In the genomic region with DNA sequence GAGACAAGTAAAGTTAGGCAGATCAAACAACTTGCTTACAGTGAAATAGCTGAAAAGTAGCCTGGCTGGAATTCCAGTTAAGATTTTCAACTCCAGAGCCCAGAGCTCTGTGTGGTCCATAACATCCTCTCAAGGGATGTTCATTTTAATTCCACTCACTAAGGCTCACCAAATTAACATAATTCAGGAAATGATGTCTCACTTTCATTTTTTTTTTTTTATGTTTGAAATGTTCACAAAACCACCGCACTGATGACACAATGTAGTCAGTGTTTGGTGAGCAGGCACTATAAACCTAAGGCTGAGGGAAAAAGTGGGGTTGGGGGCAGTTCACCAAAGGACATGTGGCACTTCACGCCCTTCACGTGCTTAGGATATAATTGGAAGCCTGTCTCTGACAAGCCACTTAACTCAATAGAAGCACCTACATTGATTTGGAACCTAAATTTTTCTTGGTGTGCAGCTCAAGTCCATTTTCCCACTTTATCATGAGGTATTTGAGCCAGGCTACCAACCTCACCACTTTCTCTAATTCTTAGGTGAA, we compare ENCODE assay signal across 18 cellular contexts.
DNase-seq lines count a peak whose midpoint lies in the region; ATAC-seq and TF ChIP-seq lines count a peak whose summit lies in the region.
"Had no signal": no experiment of that assay in that cellular context is flagged by ENCODE, and none has a peak within 500 bp of the region (broad histone marks: within the 10 kb centered on the region; RNA-seq: fewer than 3 reads in every experiment).

No MANE protein-coding gene starts in this region.

- H3K36me3 Mint-ChIP-seq in stimulated activated memory B cell treated with anti-CD40 and anti-IgM and Interleukin-4, amounts not matched to agents 10 μg/mL and 1 μg/mL and 100 μg/mL, for 72 hours = no peaks in the 10 kb centered on the region
- H3K36me3 Mint-ChIP-seq in T-helper 2 cell treated with Interferon-gamma antibody and Interleukin-4, amounts not matched to agents 5 μg/mL and 100 μg/mL, for 36 hours (ENCODE audit: low read depth) = no peaks in the 10 kb centered on the region
- H3K36me3 Mint-ChIP-seq: stimulated activated effector memory CD8-positive, alpha-beta T cell treated with anti-CD3 and anti-CD28 coated beads, Interleukin-12 subunit alpha, Interleukin-12 subunit beta, amount 100 ng/mL, for 72 hours had no signal

- H3K9me3 Mint-ChIP-seq in stimulated activated memory B cell treated with anti-CD40 and anti-IgM and Interleukin-4, amounts not matched to agents 10 μg/mL and 1 μg/mL and 100 μg/mL, for 72 hours = peaks cover 5% of the 10 kb centered on the region
- H3K9me3 Mint-ChIP-seq in T-helper 2 cell treated with Interferon-gamma antibody and Interleukin-4, amounts not matched to agents 5 μg/mL and 100 μg/mL, for 36 hours = no peaks in the 10 kb centered on the region
- H3K9me3 Mint-ChIP-seq: stimulated activated effector memory CD8-positive, alpha-beta T cell treated with anti-CD3 and anti-CD28 coated beads, Interleukin-12 subunit alpha, Interleukin-12 subunit beta, amount 100 ng/mL, for 72 hours had no signal

- no peaks in the 10 kb centered on the region for H3K27me3 Mint-ChIP-seq in stimulated activated memory B cell treated with anti-CD40 and anti-IgM and Interleukin-4, amounts not matched to agents 10 μg/mL and 1 μg/mL and 100 μg/mL, for 72 hours
- H3K27me3 Mint-ChIP-seq in T-helper 2 cell treated with Interferon-gamma antibody and Interleukin-4, amounts not matched to agents 5 μg/mL and 100 μg/mL, for 36 hours (ENCODE audit: low read depth) = peaks cover 20% of the 10 kb centered on the region

- no peaks in the 10 kb centered on the region for H3K4me1 Mint-ChIP-seq in stimulated activated memory B cell treated with anti-CD40 and anti-IgM and Interleukin-4, amounts not matched to agents 10 μg/mL and 1 μg/mL and 100 μg/mL, for 72 hours
- H3K4me1 Mint-ChIP-seq in T-helper 2 cell treated with Interferon-gamma antibody and Interleukin-4, amounts not matched to agents 5 μg/mL and 100 μg/mL, for 36 hours (ENCODE audit: low read depth) = no peaks in the 10 kb centered on the region
- H3K4me1 Mint-ChIP-seq: stimulated activated effector memory CD8-positive, alpha-beta T cell treated with anti-CD3 and anti-CD28 coated beads, Interleukin-12 subunit alpha, Interleukin-12 subunit beta, amount 100 ng/mL, for 72 hours had no signal

- peaks cover 51% of the 10 kb centered on the region for H3K4me1 ChIP-seq in foreskin keratinocyte
- H3K4me1 ChIP-seq: right atrium auricular region had no signal

- peak overlapping the region; percentile 56 for H3K27ac ChIP-seq in foreskin keratinocyte
- H3K27ac ChIP-seq: left lung, right atrium auricular region had no signal

- DNase-seq in HT1080 (ENCODE audit: low read depth) = peak; percentile 91
- DNase-seq in foreskin keratinocyte = peak in 1 of 2 donors; percentile 53
- peak; percentile 40 for DNase-seq in stromal cell of bone marrow (ENCODE audit: low read depth)
- no peak for DNase-seq in T-helper 2 cell treated with Interferon-gamma antibody and Interleukin-4, amounts not matched to agents 5 μg/mL and 100 μg/mL, for 36 hours (ENCODE audit: low spot score)
- DNase-seq: activated CD4-positive, alpha-beta T cell treated with anti-CD3 and anti-CD28 coated beads for 48 hours; AML-193; DND-41; left lung; MG63; NCI-H1694 treated with DMSO at 0.1 percent for 48 hours; NCI-H345; occipital lobe; SW 1271 had no signal

- H3K27ac Mint-ChIP-seq in stimulated activated memory B cell treated with anti-CD40 and anti-IgM and Interleukin-4, amounts not matched to agents 10 μg/mL and 1 μg/mL and 100 μg/mL, for 72 hours = no peak overlapping the region
- H3K27ac Mint-ChIP-seq in T-helper 2 cell treated with Interferon-gamma antibody and Interleukin-4, amounts not matched to agents 5 μg/mL and 100 μg/mL, for 36 hours = no peak overlapping the region
- H3K27ac Mint-ChIP-seq: stimulated activated effector memory CD8-positive, alpha-beta T cell treated with anti-CD3 and anti-CD28 coated beads, Interleukin-12 subunit alpha, Interleukin-12 subunit beta, amount 100 ng/mL, for 72 hours had no signal

- TF ChIP-seq CTCF in foreskin keratinocyte (conservative IDR thresholded peaks at IDR 0.05) = no peak

- H3K4me3 Mint-ChIP-seq in stimulated activated memory B cell treated with anti-CD40 and anti-IgM and Interleukin-4, amounts not matched to agents 10 μg/mL and 1 μg/mL and 100 μg/mL, for 72 hours = no peak overlapping the region
- H3K4me3 Mint-ChIP-seq in T-helper 2 cell treated with Interferon-gamma antibody and Interleukin-4, amounts not matched to agents 5 μg/mL and 100 μg/mL, for 36 hours = no peak overlapping the region
- H3K4me3 Mint-ChIP-seq: stimulated activated effector memory CD8-positive, alpha-beta T cell treated with anti-CD3 and anti-CD28 coated beads, Interleukin-12 subunit alpha, Interleukin-12 subunit beta, amount 100 ng/mL, for 72 hours had no signal

- ATAC-seq in SK-N-SH treated with all-trans-retinoic acid at 6 μM for 48 hours (peak; percentile 17; the same call in 2 of the 3 replicates), foreskin keratinocyte (no peak), HG03439 (IDR thresholded peaks at IDR 0.05; ENCODE audit: unreplicated experiment) (no peak)
- no peak for ATAC-seq in stimulated activated memory B cell treated with anti-CD40 and anti-IgM and Interleukin-4, amounts not matched to agents 10 μg/mL and 1 μg/mL and 100 μg/mL, for 72 hours
- ATAC-seq: left lung; stimulated activated effector memory CD8-positive, alpha-beta T cell treated with anti-CD3 and anti-CD28 coated beads, Interleukin-12 subunit alpha, Interleukin-12 subunit beta, amount 100 ng/mL, for 72 hours had no signal

- H3K27me3 ChIP-seq in foreskin keratinocyte = no peaks in the 10 kb centered on the region
- H3K27me3 ChIP-seq: MG63, right atrium auricular region had no signal

TF ChIP-seq in SK-N-SH treated with all-trans-retinoic acid at 6 μM for 48 hours, 23 proteins besides CTCF, POLR2A, EP300 and RAD21:
- TF ChIP-seq ESRRG (CRISPR knock-in tag; IDR thresholded peaks at IDR 0.05) (no peak), ISL1 (CRISPR knock-in tag; IDR thresholded peaks at IDR 0.05) (no peak), ZC3H10 (CRISPR knock-in tag; IDR thresholded peaks at IDR 0.05) (no peak), SNAI2 (CRISPR knock-in tag; IDR thresholded peaks at IDR 0.05) (no peak), OSR1 (CRISPR knock-in tag; IDR thresholded peaks at IDR 0.05) (no peak), ZNF70 (CRISPR knock-in tag; IDR thresholded peaks at IDR 0.05) (no peak), ARNTL (CRISPR knock-in tag; IDR thresholded peaks at IDR 0.05; ENCODE audit: borderline replicate concordance, low read depth) (no peak), ZNF8 (CRISPR knock-in tag; IDR thresholded peaks at IDR 0.05) (no peak), TCF4 (CRISPR knock-in tag; IDR thresholded peaks at IDR 0.05; ENCODE audit: borderline replicate concordance) (no peak), ZNF565 (CRISPR knock-in tag; conservative IDR thresholded peaks at IDR 0.05; ENCODE audit: low read depth) (no peak), RARB (CRISPR knock-in tag; IDR thresholded peaks at IDR 0.05) (no peak)
- TF ChIP-seq, protein P1, sequence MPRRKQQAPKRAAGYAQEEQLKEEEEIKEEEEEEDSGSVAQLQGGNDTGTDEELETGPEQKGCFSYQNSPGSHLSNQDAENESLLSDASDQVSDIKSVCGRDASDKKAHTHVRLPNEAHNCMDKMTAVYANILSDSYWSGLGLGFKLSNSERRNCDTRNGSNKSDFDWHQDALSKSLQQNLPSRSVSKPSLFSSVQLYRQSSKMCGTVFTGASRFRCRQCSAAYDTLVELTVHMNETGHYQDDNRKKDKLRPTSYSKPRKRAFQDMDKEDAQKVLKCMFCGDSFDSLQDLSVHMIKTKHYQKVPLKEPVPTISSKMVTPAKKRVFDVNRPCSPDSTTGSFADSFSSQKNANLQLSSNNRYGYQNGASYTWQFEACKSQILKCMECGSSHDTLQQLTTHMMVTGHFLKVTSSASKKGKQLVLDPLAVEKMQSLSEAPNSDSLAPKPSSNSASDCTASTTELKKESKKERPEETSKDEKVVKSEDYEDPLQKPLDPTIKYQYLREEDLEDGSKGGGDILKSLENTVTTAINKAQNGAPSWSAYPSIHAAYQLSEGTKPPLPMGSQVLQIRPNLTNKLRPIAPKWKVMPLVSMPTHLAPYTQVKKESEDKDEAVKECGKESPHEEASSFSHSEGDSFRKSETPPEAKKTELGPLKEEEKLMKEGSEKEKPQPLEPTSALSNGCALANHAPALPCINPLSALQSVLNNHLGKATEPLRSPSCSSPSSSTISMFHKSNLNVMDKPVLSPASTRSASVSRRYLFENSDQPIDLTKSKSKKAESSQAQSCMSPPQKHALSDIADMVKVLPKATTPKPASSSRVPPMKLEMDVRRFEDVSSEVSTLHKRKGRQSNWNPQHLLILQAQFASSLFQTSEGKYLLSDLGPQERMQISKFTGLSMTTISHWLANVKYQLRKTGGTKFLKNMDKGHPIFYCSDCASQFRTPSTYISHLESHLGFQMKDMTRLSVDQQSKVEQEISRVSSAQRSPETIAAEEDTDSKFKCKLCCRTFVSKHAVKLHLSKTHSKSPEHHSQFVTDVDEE (CRISPR knock-in tag; IDR thresholded peaks at IDR 0.05) = no peak
- TF ChIP-seq, protein P2, sequence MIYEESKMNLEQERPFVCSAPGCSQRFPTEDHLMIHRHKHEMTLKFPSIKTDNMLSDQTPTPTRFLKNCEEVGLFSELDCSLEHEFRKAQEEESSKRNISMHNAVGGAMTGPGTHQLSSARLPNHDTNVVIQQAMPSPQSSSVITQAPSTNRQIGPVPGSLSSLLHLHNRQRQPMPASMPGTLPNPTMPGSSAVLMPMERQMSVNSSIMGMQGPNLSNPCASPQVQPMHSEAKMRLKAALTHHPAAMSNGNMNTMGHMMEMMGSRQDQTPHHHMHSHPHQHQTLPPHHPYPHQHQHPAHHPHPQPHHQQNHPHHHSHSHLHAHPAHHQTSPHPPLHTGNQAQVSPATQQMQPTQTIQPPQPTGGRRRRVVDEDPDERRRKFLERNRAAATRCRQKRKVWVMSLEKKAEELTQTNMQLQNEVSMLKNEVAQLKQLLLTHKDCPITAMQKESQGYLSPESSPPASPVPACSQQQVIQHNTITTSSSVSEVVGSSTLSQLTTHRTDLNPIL (CRISPR knock-in tag; IDR thresholded peaks at IDR 0.05; ENCODE audit: low read depth) = no peak
